15 cellular contexts compared by ENCODE assay signal in the genomic region with DNA sequence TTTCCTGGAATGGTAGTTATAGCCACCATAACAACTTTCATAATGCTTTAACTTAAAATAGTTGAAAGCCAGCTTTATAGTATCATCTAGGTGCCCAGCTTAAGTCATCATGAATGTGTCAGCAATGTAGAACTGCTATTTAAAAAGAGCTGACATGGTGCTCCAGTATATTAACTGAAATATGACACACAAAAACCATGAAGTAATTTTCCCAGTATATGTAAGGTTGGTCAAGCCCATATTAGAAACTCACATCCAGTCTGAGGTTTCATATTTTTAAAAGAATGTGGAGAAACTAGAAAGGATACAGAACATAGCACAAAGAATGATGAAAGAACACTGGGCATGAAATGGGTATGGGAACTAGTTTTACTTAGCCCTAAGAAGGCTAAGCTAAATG.
DNase-seq lines count a peak whose midpoint lies in the region; ATAC-seq and TF ChIP-seq lines count a peak whose summit lies in the region.
"Had no signal": no experiment of that assay in that cellular context is flagged by ENCODE, and none has a peak within 500 bp of the region (broad histone marks: within the 10 kb centered on the region; RNA-seq: fewer than 3 reads in every experiment).

No MANE protein-coding gene starts in this region.

- ATAC-seq in gastrocnemius medialis, result peak; percentile 56 to 62

- TF ChIP-seq POLR2A in breast epithelium (IDR thresholded peaks at IDR 0.05), result no peak
- no peak for TF ChIP-seq POLR2A in gastrocnemius medialis (IDR thresholded peaks at IDR 0.05)

- no peaks in the 10 kb centered on the region for H4K20me1 ChIP-seq in mammary epithelial cell (ENCODE audit: insufficient read depth, low read length)
- H4K20me1 ChIP-seq: BLaER1 had no signal

- in situ Hi-C loops in mammary epithelial cell (cut with MboI; ENCODE audit: low sequenced_read_pairs in 2 of 2) (no loop called here), gastrocnemius medialis (cut with MboI; ENCODE audit: low sequenced_read_pairs in 4 of 4) (no loop called here), GM13976 (cut with MboI; ENCODE audit: low sequenced_read_pairs, unreplicated experiment) (no loop called here)

- dilution Hi-C loops in mammary epithelial cell (cut with HindIII; ENCODE audit: low sequenced_read_pairs), result no loop called here

- TF ChIP-seq CTCF in mammary epithelial cell (conservative IDR thresholded peaks at IDR 0.05 in 1 of 2, IDR thresholded peaks at IDR 0.05 in 1 of 2; ENCODE audit: extremely low read depth in 1 of 2, insufficient read depth in 1 of 2, low read depth in 1 of 2, low read length in 2 of 2) (no peak), breast epithelium (IDR thresholded peaks at IDR 0.05) (no peak), epithelial cell of esophagus (IDR thresholded peaks at IDR 0.05; ENCODE audit: insufficient read depth, low read depth, low read length, missing control alignments) (no peak), gastrocnemius medialis (IDR thresholded peaks at IDR 0.05 in 4 of 5, conservative IDR thresholded peaks at IDR 0.05 in 1 of 5) (no peak), GM13976 (IDR thresholded peaks at IDR 0.05; ENCODE audit: borderline replicate concordance, control extremely low read depth, extremely low read depth, insufficient read depth, missing control alignments) (no peak)

- H3K4me1 ChIP-seq in mammary epithelial cell (ENCODE audit: insufficient read depth, low read length) (peaks cover 13% of the 10 kb centered on the region), breast epithelium (no peaks in the 10 kb centered on the region), gastrocnemius medialis (no peaks in the 10 kb centered on the region)

- DNase-seq in mammary epithelial cell (peak; percentile 19), breast epithelium (ENCODE audit: low spot score in 2 of 2) (no peak), epithelial cell of esophagus (ENCODE audit: low read depth) (peak; percentile 74), gastrocnemius medialis (no peak), posterior cingulate gyrus (no peak), GM13976 (ENCODE audit: low spot score) (no peak), NCI-H2081 treated with DMSO at 0.1 percent for 48 hours (lab: John Stamatoyannopoulos, UW) (no peak)
- DNase-seq: 8988T; AML-193; CD8-positive, alpha-beta memory T cell; DMS53; GF-D8; HFFc6 had no signal

- no peak overlapping the region for H3K9ac ChIP-seq in mammary epithelial cell (ENCODE audit: insufficient read depth, low read length)
- H3K9ac ChIP-seq: BLaER1 had no signal

- CTCF ChIA-PET in mammary epithelial cell (lab: Charles Lee; ENCODE audit: low non-redundant PET), result no interaction called here

- H3K79me2 ChIP-seq in mammary epithelial cell (ENCODE audit: insufficient read depth, low read length), result no peaks in the 10 kb centered on the region

- no peaks in the 10 kb centered on the region for H3K27me3 ChIP-seq in mammary epithelial cell (ENCODE audit: insufficient read depth, low read length)
- H3K27me3 ChIP-seq in breast epithelium, result no peaks in the 10 kb centered on the region
- no peaks in the 10 kb centered on the region for H3K27me3 ChIP-seq in gastrocnemius medialis
- H3K27me3 ChIP-seq: BLaER1 had no signal

- H3K36me3 ChIP-seq in mammary epithelial cell (ENCODE audit: insufficient read depth, low read length) (no peaks in the 10 kb centered on the region), breast epithelium (no peaks in the 10 kb centered on the region), gastrocnemius medialis (no peaks in the 10 kb centered on the region)
- H3K36me3 ChIP-seq: BLaER1, HAP-1 had no signal

- no peak overlapping the region for H3K4me2 ChIP-seq in mammary epithelial cell (ENCODE audit: insufficient read depth, low read depth, low read length)
- H3K4me2 ChIP-seq: BLaER1 had no signal

- H3K27ac ChIP-seq in mammary epithelial cell (ENCODE audit: insufficient read depth, low read depth, low read length), result no peak overlapping the region
- no peak overlapping the region for H3K27ac ChIP-seq in breast epithelium
- no peak overlapping the region for H3K27ac ChIP-seq in gastrocnemius medialis
- H3K27ac ChIP-seq: BLaER1 had no signal

- H3K4me3 ChIP-seq in mammary epithelial cell (replicated peaks in 1 of 3; ENCODE audit: insufficient read depth in 1 of 3, low read depth in 2 of 3, low read length in 3 of 3) (no peak overlapping the region), breast epithelium (no peak overlapping the region), epithelial cell of esophagus (ENCODE audit: low read length) (no peak overlapping the region), gastrocnemius medialis (no peak overlapping the region)
- H3K4me3 ChIP-seq: BLaER1, HAP-1 had no signal

- H3K9me3 ChIP-seq in mammary epithelial cell (replicated peaks; ENCODE audit: insufficient read depth, low read length) (no peaks in the 10 kb centered on the region), breast epithelium (no peaks in the 10 kb centered on the region), gastrocnemius medialis (no peaks in the 10 kb centered on the region)
- H3K9me3 ChIP-seq: HAP-1 had no signal

- H2AFZ ChIP-seq in mammary epithelial cell (ENCODE audit: low read depth, low read length), result no peak overlapping the region

- intact Hi-C loops in mammary epithelial cell (cut with micrococcal nuclease), result no loop called here
- intact Hi-C loops in breast epithelium (cut with DNase I; ENCODE audit: low total_unique reads), result no loop called here
- intact Hi-C loops in gastrocnemius medialis (cut with DNase I; ENCODE audit: low total_unique reads), result no loop called here
- intact Hi-C loops in posterior cingulate gyrus (cut with DNase I), result no loop called here

- no TSS peak for BruUV-seq in mammary epithelial cell (replicated peaks; lab: Mats Ljungman, UMichigan)

Comparison
In these comparisons a context has a peak if more than half of its experiments do, and no peak if none do; other contexts are left out.
1. DNase-seq: peak in mammary epithelial cell (single experiment) and epithelial cell of esophagus (single experiment); none in breast epithelium (0 of 2), gastrocnemius medialis (0 of 2), posterior cingulate gyrus (0 of 10), GM13976 (single experiment) and NCI-H2081 treated with DMSO at 0.1 percent for 48 hours (single experiment).